Comparison of ENCODE assay signal across 23 cellular contexts in the genomic region with DNA sequence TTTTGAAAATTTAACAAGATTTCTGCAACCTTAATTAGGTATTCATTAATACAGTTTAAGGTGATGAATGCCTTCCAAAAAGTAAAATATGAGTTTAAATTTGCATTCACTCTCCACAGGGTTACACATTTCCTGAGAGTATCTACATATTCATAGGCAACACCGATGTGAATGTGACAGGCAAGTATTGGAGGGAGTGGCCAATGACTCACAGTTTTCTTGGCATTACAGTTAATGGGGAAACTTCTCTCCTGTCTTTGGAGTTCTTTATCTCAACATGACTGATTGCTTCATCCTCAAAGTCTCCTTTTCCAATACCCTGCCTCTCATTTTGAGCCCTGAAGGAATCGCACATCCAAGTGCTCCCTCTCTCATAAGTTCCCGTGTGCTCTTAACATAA.
"Had no signal": no experiment of that assay in that cellular context is flagged by ENCODE, and none has a peak within 500 bp of the region (broad histone marks: within the 10 kb centered on the region; RNA-seq: fewer than 3 reads in every experiment).

No MANE protein-coding gene starts in this region.

- H3K36me3 Mint-ChIP-seq: activated naive CD8-positive, alpha-beta T cell; neural progenitor cell had no signal

- FAIRE-seq: astrocyte had no signal

- H3K9ac ChIP-seq: neural progenitor cell had no signal

- H3K4me3 Mint-ChIP-seq: activated naive CD8-positive, alpha-beta T cell; activated T-cell treated with anti-CD3 and anti-CD28 coated beads, Interleukin-2, amount 50 U/mL, for 24 hours; naive thymus-derived CD4-positive, alpha-beta T cell; neural progenitor cell had no signal

- H3K27ac ChIP-seq: adrenal gland, gastrocnemius medialis, lower lobe of right lung, neural progenitor cell, ovary, prostate gland, right atrium auricular region, thyroid gland had no signal

- H3K27me3 ChIP-seq: adrenal gland, gastrocnemius medialis, neural progenitor cell, ovary, right atrium auricular region, thyroid gland had no signal

- DNase-seq: activated CD4-positive, alpha-beta T cell treated with anti-CD3 and anti-CD28 coated beads for 1 hour; activated CD4-positive, alpha-beta T cell treated with anti-CD3 and anti-CD28 coated beads, Interleukin-2, amount 50 U/mL, for 1 hour; activated naive CD4-positive, alpha-beta T cell; activated T-cell treated with anti-CD3 and anti-CD28 coated beads, Interleukin-2, amount 50 U/mL, for 24 hours; adrenal gland; cerebellar nuclear complex; gastrocnemius medialis; head of caudate nucleus; islet precursor cell; left colon; lower lobe of right lung; naive thymus-derived CD4-positive, alpha-beta T cell; ovary; stimulated activated CD4-positive, alpha-beta T cell treated with anti-CD3 and anti-CD28 coated beads, Interleukin-4, amount 100 ng/mL, for 24 hours; stimulated activated naive CD8-positive, alpha-beta T cell treated with anti-CD3 and anti-CD28 coated beads, Interleukin-15, Interleukin-2, amounts not matched to agents 100 U/mL and 50 U/mL, for 24 hours; T-helper 1 cell; thyroid gland had no signal

- ATAC-seq: gastrocnemius medialis; left colon; naive thymus-derived CD4-positive, alpha-beta T cell; stimulated activated naive CD8-positive, alpha-beta T cell treated with anti-CD3 and anti-CD28 coated beads, Interleukin-15, Interleukin-2, amounts not matched to agents 100 U/mL and 50 U/mL, for 24 hours had no signal

- H3K4me1 ChIP-seq: adrenal gland, gastrocnemius medialis, lower lobe of right lung, neural progenitor cell, prostate gland, right atrium auricular region, thyroid gland had no signal

- H3K4me2 ChIP-seq: neural progenitor cell had no signal

- H3K27ac Mint-ChIP-seq: activated naive CD8-positive, alpha-beta T cell; activated T-cell treated with anti-CD3 and anti-CD28 coated beads, Interleukin-2, amount 50 U/mL, for 24 hours; activated T-helper 2 cell treated with anti-CD3 and anti-CD28 coated beads, Interferon-gamma antibody, Interleukin-2, Interleukin-4, amounts not matched to agents 10 μg/mL and 5 μg/mL and 100 μg/mL, durations not matched to agents 14 hours and 24 hours and 36 hours; naive thymus-derived CD4-positive, alpha-beta T cell; neural progenitor cell had no signal

- H2AFZ ChIP-seq: neural progenitor cell had no signal

- H3K9me3 ChIP-seq: adrenal gland, gastrocnemius medialis, lower lobe of right lung, ovary, prostate gland, right atrium auricular region, thyroid gland had no signal

- H3K4me1 Mint-ChIP-seq: neural progenitor cell had no signal

- H3K4me3 ChIP-seq: adrenal gland, gastrocnemius medialis, lower lobe of right lung, neural progenitor cell, ovary, prostate gland, right atrium auricular region, thyroid gland had no signal

- H3K36me3 ChIP-seq: adrenal gland, gastrocnemius medialis, lower lobe of right lung, neural progenitor cell, ovary, prostate gland, right atrium auricular region, thyroid gland had no signal
